14 cellular contexts compared by ENCODE assay signal in the genomic region with DNA sequence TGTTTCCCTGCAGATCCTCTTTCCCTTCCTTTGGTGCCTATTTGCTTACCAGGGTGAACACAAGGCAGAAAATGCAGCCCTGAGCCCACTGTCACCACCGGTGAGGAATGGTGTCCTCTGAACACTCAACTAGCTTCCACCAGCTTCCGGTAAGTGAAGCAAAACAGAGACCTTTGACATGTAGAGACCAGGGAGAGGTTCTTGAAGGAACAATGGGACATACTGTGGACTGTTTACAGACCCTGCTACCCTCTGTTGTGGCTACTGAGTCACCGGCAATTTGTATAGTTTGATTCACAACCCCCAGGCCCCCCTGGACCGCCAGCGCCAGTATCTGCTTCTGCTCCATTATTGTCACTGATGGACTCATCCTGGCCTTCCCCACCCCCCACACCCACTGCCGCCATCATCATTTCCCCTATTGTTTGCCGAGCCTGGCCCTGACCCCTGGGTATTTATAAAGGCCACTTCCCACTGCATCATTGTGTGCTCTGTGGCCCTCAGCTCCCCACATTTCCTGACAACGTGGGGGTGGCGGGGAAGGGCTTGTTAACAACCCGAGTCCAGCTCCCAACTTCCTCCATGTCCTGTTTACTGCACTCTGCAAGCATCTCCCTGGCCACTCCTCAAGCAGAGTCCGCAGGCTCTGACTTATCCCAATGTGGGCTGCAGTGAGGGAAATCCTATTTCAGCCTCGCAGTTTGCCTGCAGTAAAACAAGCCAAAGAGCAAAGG.
DNase-seq lines count a peak whose midpoint lies in the region; ATAC-seq and TF ChIP-seq lines count a peak whose summit lies in the region.
"Had no signal": no experiment of that assay in that cellular context is flagged by ENCODE, and none has a peak within 500 bp of the region (broad histone marks: within the 10 kb centered on the region; RNA-seq: fewer than 3 reads in every experiment).

No MANE protein-coding gene starts in this region.

- no peak overlapping the region for H3K4me3 ChIP-seq in upper lobe of left lung
- H3K4me3 ChIP-seq: cardiac muscle cell had no signal

- H3K27me3 Mint-ChIP-seq in naive thymus-derived CD8-positive, alpha-beta T cell: no peaks in the 10 kb centered on the region

- peak overlapping the region in 6 of 10 donors; percentile 10 to 87 (median 51) for H3K27ac Mint-ChIP-seq in naive thymus-derived CD8-positive, alpha-beta T cell

- ATAC-seq in Right ventricle myocardium superior (ENCODE audit: poor library complexity): peak; percentile 58
- ATAC-seq in naive thymus-derived CD8-positive, alpha-beta T cell: no peak
- ATAC-seq in upper lobe of left lung (ENCODE audit: low FRiP score in 2 of 2): peak in 1 of 2 donors; percentile 65
- no peak for ATAC-seq in HG02678 (IDR thresholded peaks at IDR 0.05; ENCODE audit: unreplicated experiment)
- ATAC-seq in activated CD4-positive, CD25-positive, alpha-beta regulatory T cell treated with anti-CD3 and anti-CD28 coated beads, Interleukin-2, amount 50 U/mL, for 24 hours: no peak

- no peak overlapping the region for H3K4me3 Mint-ChIP-seq in naive thymus-derived CD8-positive, alpha-beta T cell

- WGBS in upper lobe of left lung, 2 donors: 43 to 62% methylated on average over 12 of the region's 12 CpGs

- DNase-seq in DMS153 (lab: John Stamatoyannopoulos, UW): peak; percentile 60
- DNase-seq in DMS153 treated with DMSO at 0.1 percent for 48 hours (lab: John Stamatoyannopoulos, UW; ENCODE audit: unreplicated experiment): no peak
- DNase-seq in Right ventricle myocardium superior: peak; percentile 64
- no peak for DNase-seq in naive thymus-derived CD8-positive, alpha-beta T cell
- peak in 1 of 2 donors; percentile 51 for DNase-seq in upper lobe of left lung
- DNase-seq in effector CD8-positive, alpha-beta T cell (lab: John Stamatoyannopoulos, UW): no peak
- DNase-seq: activated T-cell treated with anti-CD3 and anti-CD28 coated beads, Interleukin-2, amount 50 U/mL, for 48 hours; COR-L47; NCI-H2227 treated with DMSO at 0.1 percent for 48 hours had no signal

- peak; percentile 69 to 90 (median 86) for TF ChIP-seq EP300 in upper lobe of left lung (IDR thresholded peaks at IDR 0.05)

- peaks cover 8 to 24% (median 18%) of the 10 kb centered on the region in 4 donors for H3K4me1 ChIP-seq in upper lobe of left lung

- TF ChIP-seq POLR2A in upper lobe of left lung (IDR thresholded peaks at IDR 0.05): no peak

- H3K27me3 ChIP-seq in upper lobe of left lung: no peaks in the 10 kb centered on the region
- H3K27me3 ChIP-seq: cardiac muscle cell, neutrophil had no signal

- H3K36me3 ChIP-seq in upper lobe of left lung: no peaks in the 10 kb centered on the region
- H3K36me3 ChIP-seq: cardiac muscle cell, neutrophil had no signal

- H3K4me1 Mint-ChIP-seq in naive thymus-derived CD8-positive, alpha-beta T cell: peaks cover 30 to 68% (median 54%) of the 10 kb centered on the region in 4 donors

- peak overlapping the region; percentile 71 to 85 (median 74) for H3K27ac ChIP-seq in upper lobe of left lung
- H3K27ac ChIP-seq: 22Rv1, cardiac muscle cell, neutrophil had no signal

- no peaks in the 10 kb centered on the region for H3K36me3 Mint-ChIP-seq in naive thymus-derived CD8-positive, alpha-beta T cell

- peaks cover 0 to 9% (median 0%) of the 10 kb centered on the region in 9 donors for H3K9me3 Mint-ChIP-seq in naive thymus-derived CD8-positive, alpha-beta T cell

- intact Hi-C loops in Right ventricle myocardium superior (cut with DNase I): no loop called here

- H3K9me3 ChIP-seq in upper lobe of left lung: no peaks in the 10 kb centered on the region
- H3K9me3 ChIP-seq: neutrophil had no signal

- no peak for TF ChIP-seq CTCF in upper lobe of left lung (IDR thresholded peaks at IDR 0.05)

- POLR2A ChIA-PET in naive thymus-derived CD8-positive, alpha-beta T cell (lab: Charles Lee): interaction anchor here (0.6 to 2.4 kb wide), 5 partner anchors 7 to 352 kb away, joined by 3 to 11 read pairs (median 4); no protein-coding TSS in a partner anchor

Comparison
In these comparisons a context has a peak if more than half of its experiments do, and no peak if none do; other contexts are left out.
1. DNase-seq: peak in DMS153 (single experiment) and Right ventricle myocardium superior (single experiment); none in DMS153 treated with DMSO at 0.1 percent for 48 hours (single experiment), naive thymus-derived CD8-positive, alpha-beta T cell (0 of 10) and effector CD8-positive, alpha-beta T cell (single experiment).